In genomic region chr5:88884435-88884877, GRCh38 we compare ENCODE assay signal across 8 cellular contexts. TPM values are rescaled to one million over a fixed set of nuclear protein-coding genes. Genes with fewer than 3 reads are reported as not detected.
DNase-seq lines count a peak whose midpoint lies in the region; ATAC-seq, FAIRE-seq and TF ChIP-seq lines count a peak whose summit lies in the region.

No MANE protein-coding gene starts in this region.

- ATAC-seq in HG02970 (IDR thresholded peaks at IDR 0.05; ENCODE audit: low FRiP score, unreplicated experiment): no peak

- H3K27me3 ChIP-seq in esophagus muscularis mucosa: no peaks in the 10 kb centered on the region

- TF ChIP-seq CTCF in esophagus muscularis mucosa (IDR thresholded peaks at IDR 0.05) (no peak), progenitor cell of endocrine pancreas (IDR thresholded peaks at IDR 0.05; ENCODE audit: unreplicated experiment) (no peak)

- peak; percentile 61 for FAIRE-seq in H54 (lab: Jason Lieb, UNC)

- H3K27me3 Mint-ChIP-seq in progenitor cell of endocrine pancreas: peaks cover 43% of the 10 kb centered on the region

- DNase-seq in H54 (ENCODE audit: insufficient read length, low spot score) (no peak), RPMI7951 (ENCODE audit: low read depth) (peak; percentile 43), esophagus muscularis mucosa (ENCODE audit: extremely low spot score) (no peak), progenitor cell of endocrine pancreas (ENCODE audit: low spot score, unreplicated experiment) (no peak), DMS79 treated with DMSO at 0.1 percent for 48 hours (lab: John Stamatoyannopoulos, UW) (no peak), SK-N-DZ (ENCODE audit: low spot score) (no peak)
- no peak for DNase-seq in stimulated activated CD8-positive, alpha-beta memory T cell treated with anti-CD3 and anti-CD28 coated beads, Interleukin-4, amount 100 ng/mL, for 48 hours

- H3K4me1 Mint-ChIP-seq in progenitor cell of endocrine pancreas (ENCODE audit: low read depth): peaks cover 5% of the 10 kb centered on the region

- H3K27ac Mint-ChIP-seq in progenitor cell of endocrine pancreas: no peak overlapping the region

- no peaks in the 10 kb centered on the region for H3K9me3 Mint-ChIP-seq in progenitor cell of endocrine pancreas (ENCODE audit: low read depth)

- no peaks in the 10 kb centered on the region for H3K36me3 ChIP-seq in esophagus muscularis mucosa

- no peak for TF ChIP-seq EP300 in esophagus muscularis mucosa (IDR thresholded peaks at IDR 0.05)

- 5% methylated on average over 10 of the region's 10 CpGs for WGBS in esophagus muscularis mucosa

- H3K4me3 Mint-ChIP-seq in progenitor cell of endocrine pancreas (ENCODE audit: low read depth): peak overlapping the region; percentile 89

- TF ChIP-seq POLR2A in H54 (IDR thresholded peaks at IDR 0.05; ENCODE audit: low read depth, low read length) (no peak), esophagus muscularis mucosa (IDR thresholded peaks at IDR 0.05; ENCODE audit: low read depth) (no peak)

- intact Hi-C loops in esophagus muscularis mucosa (cut with DNase I): loop anchor here (5.0 to 10.0 kb wide), 2 partner anchors 100 to 152 kb away; no protein-coding TSS in a partner anchor

- H3K4me1 ChIP-seq in esophagus muscularis mucosa: peaks cover 11 to 68% (median 57%) of the 10 kb centered on the region in 4 donors

- H3K4me3 ChIP-seq in esophagus muscularis mucosa: peak overlapping the region; percentile 57 to 80 (median 74)

- H3K9me3 ChIP-seq in esophagus muscularis mucosa: no peaks in the 10 kb centered on the region

- no peaks in the 10 kb centered on the region for H3K36me3 Mint-ChIP-seq in progenitor cell of endocrine pancreas (ENCODE audit: insufficient read depth)

- peak overlapping the region; percentile 87 to 96 (median 91) for H3K27ac ChIP-seq in esophagus muscularis mucosa (replicated peaks in 1 of 4)

RNA-seq across cellular contexts. Expression of gene MEF2C, which starts 1.5 kb away (rescaled TPM):
- total RNA-seq in RPMI7951 (2014; rRNA removed; shearing (Covaris generic)): 20.8 and 32.1 TPM in 2 replicates
- total RNA-seq in esophagus muscularis mucosa: 10 to 100 TPM; 20.8 to 34.3 (median 29.0) TPM
- 1.9 and 2.6 TPM in 2 replicates for total RNA-seq in progenitor cell of endocrine pancreas
- not detected in 2 replicates for polyA plus RNA-seq in SK-N-DZ (2014; cell fraction: cytosol; rRNA removed)
- not detected in 2 replicates for polyA plus RNA-seq in SK-N-DZ (2014; cell fraction: nucleus; rRNA removed)
